In the genomic region with DNA sequence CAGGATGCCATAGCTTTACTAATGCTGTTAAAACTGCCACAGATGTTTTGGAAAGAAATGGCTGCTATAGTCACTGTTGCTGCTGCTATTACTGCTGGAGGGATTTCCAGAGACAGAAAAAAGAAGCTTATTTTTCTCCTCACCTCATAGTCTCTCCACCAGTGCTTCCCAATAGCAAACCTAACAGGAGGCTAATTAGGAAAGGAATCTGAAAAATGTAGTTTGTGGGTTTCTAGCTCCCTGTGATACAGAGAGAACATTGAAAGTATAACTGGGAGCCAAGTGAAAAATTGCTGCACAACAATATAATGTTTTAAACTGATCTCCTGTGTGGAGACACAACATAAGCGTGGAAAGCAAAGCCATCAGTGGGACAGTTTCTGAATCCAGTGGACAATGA, we compare ENCODE assay signal across 17 cellular contexts. TPM values are rescaled to one million over a fixed set of nuclear protein-coding genes. Genes with fewer than 3 reads are reported as not detected.
DNase-seq lines count a peak whose midpoint lies in the region; ATAC-seq and TF ChIP-seq lines count a peak whose summit lies in the region.
"Had no signal": no experiment of that assay in that cellular context is flagged by ENCODE, and none has a peak within 500 bp of the region (broad histone marks: within the 10 kb centered on the region; RNA-seq: fewer than 3 reads in every experiment).

No MANE protein-coding gene starts in this region.

- intact Hi-C loops in mammary epithelial cell (cut with micrococcal nuclease) (no loop called here), MCF 10A (cut with micrococcal nuclease) (no loop called here)

- H4K20me1 ChIP-seq in mammary epithelial cell (ENCODE audit: insufficient read depth, low read length) = no peaks in the 10 kb centered on the region
- H4K20me1 ChIP-seq in neural progenitor cell (ENCODE audit: low read depth) = no peaks in the 10 kb centered on the region
- H4K20me1 ChIP-seq: BLaER1 had no signal

- H3K27me3 Mint-ChIP-seq in MCF 10A (ENCODE audit: insufficient read depth, unreplicated experiment) (peaks cover 47% of the 10 kb centered on the region), neural progenitor cell (ENCODE audit: insufficient read depth, low read depth) (peaks cover 5% of the 10 kb centered on the region)
- H3K27me3 Mint-ChIP-seq in activated T-cell treated with anti-CD3 and anti-CD28 coated beads, Interleukin-2, amount 50 U/mL, for 72 hours (ENCODE audit: low read depth) = peaks cover 14% of the 10 kb centered on the region

- no peak overlapping the region for H3K4me2 ChIP-seq in mammary epithelial cell (ENCODE audit: insufficient read depth, low read depth, low read length)
- H3K4me2 ChIP-seq in neural progenitor cell = no peak overlapping the region
- H3K4me2 ChIP-seq: BLaER1, GM23338 had no signal

- H3K27ac Mint-ChIP-seq in MCF 10A (ENCODE audit: low read depth, unreplicated experiment) (no peak overlapping the region), neural progenitor cell (no peak overlapping the region)
- H3K27ac Mint-ChIP-seq in activated T-cell treated with anti-CD3 and anti-CD28 coated beads, Interleukin-2, amount 50 U/mL, for 72 hours = no peak overlapping the region
- H3K27ac Mint-ChIP-seq: CD8-positive, alpha-beta memory T cell; GM23338; H9 had no signal

- H3K4me3 Mint-ChIP-seq in MCF 10A (ENCODE audit: unreplicated experiment) (no peak overlapping the region), neural progenitor cell (no peak overlapping the region)
- no peak overlapping the region for H3K4me3 Mint-ChIP-seq in activated T-cell treated with anti-CD3 and anti-CD28 coated beads, Interleukin-2, amount 50 U/mL, for 72 hours
- H3K4me3 Mint-ChIP-seq: CD8-positive, alpha-beta memory T cell; GM23338; H9 had no signal

- in situ Hi-C loops in mammary epithelial cell (cut with MboI; ENCODE audit: low sequenced_read_pairs in 2 of 2) (no loop called here), astrocyte of the spinal cord (cut with HindIII; ENCODE audit: low sequenced_read_pairs) (no loop called here)

- H3F3A ChIP-seq in neural progenitor cell (ENCODE audit: low read depth) = no peaks in the 10 kb centered on the region

- H3K4me1 ChIP-seq in mammary epithelial cell (ENCODE audit: insufficient read depth, low read length) (no peaks in the 10 kb centered on the region), neural progenitor cell (no peaks in the 10 kb centered on the region)
- H3K4me1 ChIP-seq: BLaER1 had no signal

- H3K36me3 ChIP-seq in mammary epithelial cell (ENCODE audit: insufficient read depth, low read length) (no peaks in the 10 kb centered on the region), neural progenitor cell (no peaks in the 10 kb centered on the region), WERI-Rb-1 (no peaks in the 10 kb centered on the region)
- H3K36me3 ChIP-seq: BLaER1 had no signal

- H2AFZ ChIP-seq in mammary epithelial cell (ENCODE audit: low read depth, low read length) (peak overlapping the region; percentile 13), neural progenitor cell (replicated peaks) (peak overlapping the region; percentile 0)
- H2AFZ ChIP-seq: GM23338 had no signal

- no peak overlapping the region for H3K4me3 ChIP-seq in mammary epithelial cell (replicated peaks in 1 of 3; ENCODE audit: insufficient read depth in 1 of 3, low read depth in 2 of 3, low read length in 3 of 3)
- H3K4me3 ChIP-seq in astrocyte of the spinal cord (ENCODE audit: low read depth, low read length) = no peak overlapping the region
- no peak overlapping the region for H3K4me3 ChIP-seq in neural progenitor cell
- no peak overlapping the region for H3K4me3 ChIP-seq in WERI-Rb-1 (ENCODE audit: low read depth, low read length)
- H3K4me3 ChIP-seq: BLaER1, GM23338 had no signal

- H3K79me2 ChIP-seq in mammary epithelial cell (ENCODE audit: insufficient read depth, low read length) (no peaks in the 10 kb centered on the region), neural progenitor cell (ENCODE audit: low read depth) (no peaks in the 10 kb centered on the region)

- WGBS in mammary epithelial cell (ENCODE audit: low coverage, missing lambda C conversion rate) = 14% methylated on average over 1 of the region's 1 CpG

- TF ChIP-seq CTCF in mammary epithelial cell (conservative IDR thresholded peaks at IDR 0.05 in 1 of 2, IDR thresholded peaks at IDR 0.05 in 1 of 2; ENCODE audit: extremely low read depth in 1 of 2, insufficient read depth in 1 of 2, low read depth in 1 of 2, low read length in 2 of 2) (no peak), MCF 10A (IDR thresholded peaks at IDR 0.05; ENCODE audit: unreplicated experiment) (no peak), astrocyte of the spinal cord (IDR thresholded peaks at IDR 0.05; ENCODE audit: low read depth, low read length) (no peak), neural progenitor cell (IDR thresholded peaks at IDR 0.05) (no peak), WERI-Rb-1 (IDR thresholded peaks at IDR 0.05; ENCODE audit: low read depth, low read length) (no peak)

- ATAC-seq in GM18498 (IDR thresholded peaks at IDR 0.05; ENCODE audit: unreplicated experiment) = no peak
- no peak for ATAC-seq in activated T-cell treated with anti-CD3 and anti-CD28 coated beads, Interleukin-2, amount 50 U/mL, for 72 hours (replicated peaks in 1 of 2)
- ATAC-seq: GM23338 had no signal

- H3K27ac ChIP-seq in mammary epithelial cell (ENCODE audit: insufficient read depth, low read depth, low read length) = no peak overlapping the region
- H3K27ac ChIP-seq in neural progenitor cell = no peak overlapping the region
- no peak overlapping the region for H3K27ac ChIP-seq in WERI-Rb-1
- H3K27ac ChIP-seq: 22Rv1, BLaER1 had no signal

- POLR2A ChIA-PET in MCF 10A (lab: Yijun Ruan, JAX) = no interaction called here

- CTCF ChIA-PET in mammary epithelial cell (lab: Charles Lee; ENCODE audit: low non-redundant PET) = no interaction called here
- CTCF ChIA-PET in MCF 10A (lab: Yijun Ruan, JAX) = no interaction called here

- H3K27me3 ChIP-seq in mammary epithelial cell (ENCODE audit: insufficient read depth, low read length) = peaks cover 1% of the 10 kb centered on the region
- no peaks in the 10 kb centered on the region for H3K27me3 ChIP-seq in neural progenitor cell
- no peaks in the 10 kb centered on the region for H3K27me3 ChIP-seq in WERI-Rb-1 (ENCODE audit: insufficient read depth, low read depth, severe bottlenecking)
- H3K27me3 ChIP-seq: BLaER1 had no signal

- dilution Hi-C loops in mammary epithelial cell (cut with HindIII; ENCODE audit: low sequenced_read_pairs) = no loop called here

- BruUV-seq in mammary epithelial cell (replicated peaks; lab: Mats Ljungman, UMichigan) (no TSS peak), MCF 10A (replicated peaks; lab: Mats Ljungman, UMichigan) (no TSS peak)

- H3K36me3 Mint-ChIP-seq in MCF 10A (ENCODE audit: insufficient read depth, unreplicated experiment) (no peaks in the 10 kb centered on the region), neural progenitor cell (no peaks in the 10 kb centered on the region)
- peaks cover 0 to 2% of the 10 kb centered on the region in 2 donors for H3K36me3 Mint-ChIP-seq in activated T-cell treated with anti-CD3 and anti-CD28 coated beads, Interleukin-2, amount 50 U/mL, for 72 hours (ENCODE audit: insufficient read depth in 2 of 2)
- H3K36me3 Mint-ChIP-seq: CD8-positive, alpha-beta memory T cell had no signal

- H3K9me3 ChIP-seq in mammary epithelial cell (replicated peaks; ENCODE audit: insufficient read depth, low read length) = no peaks in the 10 kb centered on the region
- H3K9me3 ChIP-seq in neural progenitor cell (ENCODE audit: low read depth) = peaks cover 13% of the 10 kb centered on the region
- no peaks in the 10 kb centered on the region for H3K9me3 ChIP-seq in WERI-Rb-1 (ENCODE audit: severe bottlenecking)
- H3K9me3 ChIP-seq: BLaER1 had no signal

- DNase-seq in mammary epithelial cell = no peak
- DNase-seq in MCF 10A (ENCODE audit: unreplicated experiment) = no peak
- peak; percentile 2 for DNase-seq in astrocyte of the spinal cord (ENCODE audit: low read depth, low spot score)
- DNase-seq in neural progenitor cell (ENCODE audit: low spot score) = no peak
- no peak for DNase-seq in NCI-H345 (lab: John Stamatoyannopoulos, UW)
- no peak for DNase-seq in WERI-Rb-1
- no peak for DNase-seq in activated T-cell treated with anti-CD3 and anti-CD28 coated beads, Interleukin-2, amount 50 U/mL, for 72 hours
- DNase-seq: AML-193; CD8-positive, alpha-beta memory T cell; DMS53; H9; IMR-90 had no signal

- H3K4me1 Mint-ChIP-seq in MCF 10A (ENCODE audit: insufficient read depth, unreplicated experiment) = no peaks in the 10 kb centered on the region
- no peaks in the 10 kb centered on the region for H3K4me1 Mint-ChIP-seq in neural progenitor cell
- no peaks in the 10 kb centered on the region for H3K4me1 Mint-ChIP-seq in activated T-cell treated with anti-CD3 and anti-CD28 coated beads, Interleukin-2, amount 50 U/mL, for 72 hours (ENCODE audit: low read depth)
- H3K4me1 Mint-ChIP-seq: CD8-positive, alpha-beta memory T cell; GM23338 had no signal

- H3K9me3 Mint-ChIP-seq in MCF 10A (ENCODE audit: unreplicated experiment) = peaks cover 13% of the 10 kb centered on the region
- H3K9me3 Mint-ChIP-seq in neural progenitor cell = peaks cover 6% of the 10 kb centered on the region
- no peaks in the 10 kb centered on the region for H3K9me3 Mint-ChIP-seq in activated T-cell treated with anti-CD3 and anti-CD28 coated beads, Interleukin-2, amount 50 U/mL, for 72 hours
- H3K9me3 Mint-ChIP-seq: GM23338 had no signal

- H3K9ac ChIP-seq in mammary epithelial cell (ENCODE audit: insufficient read depth, low read length) (no peak overlapping the region), neural progenitor cell (no peak overlapping the region)
- H3K9ac ChIP-seq: BLaER1 had no signal

RNA-seq across cellular contexts. Expression of gene TSPAN7, which starts 8.6 kb away (rescaled TPM):
- total RNA-seq in mammary epithelial cell = under 1 TPM; 0.50 to 0.59 TPM
- 0.40 TPM for polyA plus RNA-seq in mammary epithelial cell
- not detected for polyA minus RNA-seq in mammary epithelial cell
- total RNA-seq in MCF 10A (2022) = not detected in 2 replicates
- 8.6 and 12.7 TPM in 2 replicates for total RNA-seq in neural progenitor cell (ENCODE audit: low replicate concordance)
- total RNA-seq in activated T-cell treated with anti-CD3 and anti-CD28 coated beads, Interleukin-2, amount 50 U/mL, for 72 hours = under 1 TPM; 0.60 to 0.62 TPM
- total RNA-seq: HT-29, IMR-90 had no signal
- polyA plus RNA-seq: IMR-90 had no signal
